In genomic region chr19:58380736-58381459, GRCh38 we compare ENCODE assay signal across 1 cellular context.
A peak's percentile ranks its signal among the peaks of the same experiment; 100 is the strongest.
TF ChIP-seq lines count a peak whose summit lies in the region.

TSS of gene ZNF837 (minus strand) at chr19:58381030. CDS start at chr19:58369332, 11,698 bp downstream.

TF ChIP-seq in K562, 482 proteins besides CTCF, POLR2A, EP300 and RAD21 (continued from another document and continues in another):
- TF ChIP-seq ATF6 (CRISPR knock-in tag; IDR thresholded peaks at IDR 0.05) (0 out of 2 replicates have a peak, but pooled peaks have one; percentile 90), ZNF431 (CRISPR knock-in tag; IDR thresholded peaks at IDR 0.05) (no peak), POU5F1 (IDR thresholded peaks at IDR 0.05; ENCODE audit: borderline replicate concordance, low read depth, low read length, partially characterized antibody) (peak; percentile 28), ELF1 (tag; IDR thresholded peaks at IDR 0.05) (peak; percentile 94), SAP30 (IDR thresholded peaks at IDR 0.05; ENCODE audit: borderline replicate concordance, insufficient read depth, low read depth, low read length, poor library complexity, severe bottlenecking) (peak; percentile 76), TCF7 (IDR thresholded peaks at IDR 0.05; ENCODE audit: borderline replicate concordance) (0 out of 2 replicates have a peak, but pooled peaks have one; percentile 60), TFAP4 (CRISPR knock-in tag; IDR thresholded peaks at IDR 0.05; ENCODE audit: borderline replicate concordance) (peak; percentile 76; the same call in 1 of the 2 replicates), UBTF (IDR thresholded peaks at IDR 0.05; ENCODE audit: borderline replicate concordance in 1 of 2, low read depth in 2 of 2, low read length in 2 of 2) (peak; percentile 87 to 90; a peak in 3 of 4 replicates), RFX7 (CRISPR knock-in tag; IDR thresholded peaks at IDR 0.05) (no peak), RERE (CRISPR knock-in tag; IDR thresholded peaks at IDR 0.05; ENCODE audit: borderline replicate concordance) (no peak), CSDE1 (IDR thresholded peaks at IDR 0.05) (peak in 1 of 2 experiments; percentile 98; a peak in 2 of 4 replicates), CHD7 (IDR thresholded peaks at IDR 0.05; ENCODE audit: low read depth, low read length) (peak; percentile 54), ELF2 (CRISPR knock-in tag; IDR thresholded peaks at IDR 0.05) (peak; percentile 95), BCLAF1 (IDR thresholded peaks at IDR 0.05; ENCODE audit: borderline replicate concordance in 1 of 2, control insufficient read depth in 1 of 2, low read depth in 2 of 2, low read length in 1 of 2) (peak in 1 of 2 experiments; percentile 91; a peak in 1 of 4 replicates), TBL1XR1 (IDR thresholded peaks at IDR 0.05; ENCODE audit: low read length in 2 of 2) (0 out of 4 replicates have a peak, but pooled peaks of 1 of the 2 experiments have one; percentile 68), ZNF589 (CRISPR knock-in tag; IDR thresholded peaks at IDR 0.05; ENCODE audit: low read depth) (peak; percentile 25; the same call in 1 of the 2 replicates), HNRNPK (IDR thresholded peaks at IDR 0.05; ENCODE audit: low read depth, low read length, poor library complexity, severe bottlenecking) (no peak), ATF1 (CRISPR knock-in tag; IDR thresholded peaks at IDR 0.05) (no peak), ATF1 (tag; IDR thresholded peaks at IDR 0.05) (peak; percentile 98), GTF2E2 (tag; IDR thresholded peaks at IDR 0.05) (peak; percentile 98), GTF2F1 (IDR thresholded peaks at IDR 0.05; ENCODE audit: low read depth, low read length) (peak; percentile 75; the same call in 1 of the 2 replicates), MCM5 (IDR thresholded peaks at IDR 0.05; ENCODE audit: low read depth) (no peak), ZNF57 (CRISPR knock-in tag; IDR thresholded peaks at IDR 0.05) (0 out of 2 replicates have a peak, but pooled peaks have one; percentile 4), SREBF1 (IDR thresholded peaks at IDR 0.05; ENCODE audit: borderline replicate concordance, low read depth, low read length) (0 out of 2 replicates have a peak, but pooled peaks have one; percentile 14), TAL1 (IDR thresholded peaks at IDR 0.05) (no peak), ZNF143 (CRISPR knock-in tag; IDR thresholded peaks at IDR 0.05) (peak; percentile 93), NUFIP1 (IDR thresholded peaks at IDR 0.05; ENCODE audit: partially characterized antibody) (no peak), SMAD1 (IDR thresholded peaks at IDR 0.05; ENCODE audit: low read depth, low read length, partially characterized antibody) (peak; percentile 45), ZNF584 (CRISPR knock-in tag; IDR thresholded peaks at IDR 0.05; ENCODE audit: low read depth) (no peak)
